In genomic region chr15:64092864-64093626, GRCh38 we compare ENCODE assay signal across 8 cellular contexts. TPM values are rescaled to one million over a fixed set of nuclear protein-coding genes. Genes with fewer than 3 reads are reported as not detected.
DNase-seq lines count a peak whose midpoint lies in the region; ATAC-seq and TF ChIP-seq lines count a peak whose summit lies in the region.

No MANE protein-coding gene starts in this region.

- peaks cover 64% of the 10 kb centered on the region for H3K4me1 Mint-ChIP-seq in activated naive CD8-positive, alpha-beta T cell (ENCODE audit: low read depth)

- 0 out of 2 replicates have a peak, but pooled peaks cover 6% of the 10 kb centered on the region for H4K20me1 ChIP-seq in PC-3 (ENCODE audit: low read length)

- TF ChIP-seq CTCF in PC-3 (conservative IDR thresholded peaks at IDR 0.05; ENCODE audit: low read depth, low read length), result 0 out of 2 replicates have a peak, but pooled peaks have one; percentile 12

- peak overlapping the region; percentile 95 for H3K27ac Mint-ChIP-seq in activated naive CD8-positive, alpha-beta T cell

- H3K27ac ChIP-seq in PC-3 (ENCODE audit: low read length), result peak overlapping the region; percentile 29
- H3K27ac ChIP-seq in rectal smooth muscle tissue (ENCODE audit: low read depth, low read length), result peak overlapping the region; percentile 94

- H3K9ac ChIP-seq in PC-3 (ENCODE audit: low read length) (peak overlapping the region; percentile 89), rectal smooth muscle tissue (ENCODE audit: low read length) (peak overlapping the region; percentile 47)

- DNase-seq in NCI-H1417 (lab: John Stamatoyannopoulos, UW) (peak in 2 of 3 experiments; percentile 12 to 85), NCI-H1417 treated with DMSO at 0.1 percent for 48 hours (lab: John Stamatoyannopoulos, UW) (no peak), PC-3 (peak; percentile 12), left cardiac atrium (peak; percentile 58)

- H3K36me3 ChIP-seq in PC-3 (ENCODE audit: low read depth, low read length) (peaks cover 5% of the 10 kb centered on the region), rectal smooth muscle tissue (ENCODE audit: control insufficient read depth, insufficient read depth, low read length) (peaks cover 2% of the 10 kb centered on the region)

- H3K9me3 ChIP-seq in PC-3 (ENCODE audit: low read length), result no peaks in the 10 kb centered on the region

- no peaks in the 10 kb centered on the region for H3F3A ChIP-seq in PC-3 (ENCODE audit: low read length, unreplicated experiment)

- peaks cover 71% of the 10 kb centered on the region for H3K79me2 ChIP-seq in PC-3 (ENCODE audit: low read length)

- H3K4me1 ChIP-seq in PC-3 (ENCODE audit: insufficient read depth, low read length), result peaks cover 28% of the 10 kb centered on the region
- peaks cover 15% of the 10 kb centered on the region for H3K4me1 ChIP-seq in rectal smooth muscle tissue (ENCODE audit: control insufficient read depth, insufficient read depth, low read length)

- CTCF ChIA-PET in PC-3 (lab: Charles Lee), result interaction anchor here (0.7 kb wide), 1 partner anchor 60 kb away, joined by 3 read pairs; no protein-coding TSS in a partner anchor

- no peaks in the 10 kb centered on the region for H3K27me3 ChIP-seq in PC-3 (ENCODE audit: low read length)
- H3K27me3 ChIP-seq in rectal smooth muscle tissue (ENCODE audit: control insufficient read depth, insufficient read depth, low read length), result no peaks in the 10 kb centered on the region

- peak overlapping the region; percentile 98 for H3K4me3 Mint-ChIP-seq in activated naive CD8-positive, alpha-beta T cell

- H3K9me3 Mint-ChIP-seq in activated naive CD8-positive, alpha-beta T cell (ENCODE audit: low read depth), result no peaks in the 10 kb centered on the region

- peaks cover under 1% of the 10 kb centered on the region for H3K36me3 Mint-ChIP-seq in activated naive CD8-positive, alpha-beta T cell

- peak overlapping the region; percentile 96 for H3K4me2 ChIP-seq in PC-3 (ENCODE audit: low read length)

- BruUV-seq in PC-3 (replicated peaks; lab: Mats Ljungman, UMichigan), result TSS peak; percentile 47

- peak overlapping the region; percentile 88 for H2AFZ ChIP-seq in PC-3 (ENCODE audit: low read length)

- H3K4me3 ChIP-seq in PC-3 (ENCODE audit: low read length) (peak overlapping the region; percentile 90), rectal smooth muscle tissue (ENCODE audit: low read length) (peak overlapping the region; percentile 85)

- no peaks in the 10 kb centered on the region for H3K27me3 Mint-ChIP-seq in activated naive CD8-positive, alpha-beta T cell

- H3K9me2 ChIP-seq in PC-3 (replicated peaks; ENCODE audit: low read length), result no peaks in the 10 kb centered on the region

- POLR2A ChIA-PET in PC-3 (lab: Charles Lee; ENCODE audit: unreplicated experiment), result interaction anchor here (0.5 to 0.6 kb wide), 4 partner anchors 87 to 1802 kb away, joined by 3 to 10 read pairs (median 4); no protein-coding TSS in a partner anchor

- intact Hi-C loops in PC-3 (cut with micrococcal nuclease) (loop anchor here (2.0 kb wide), 1 partner anchor 20 kb away; no protein-coding TSS in a partner anchor), left cardiac atrium (cut with DNase I) (loop anchor here in 1 of 2 donors (10.0 kb wide), 1 partner anchor 62 kb away; the partner anchor contains the start of gene SNX22)

- ATAC-seq in HG03159 (IDR thresholded peaks at IDR 0.05; ENCODE audit: unreplicated experiment), result peak; percentile 17
- ATAC-seq in PC-3, result peak; percentile 8; the same call in 1 of the 2 replicates
- ATAC-seq in left cardiac atrium, result peak; percentile 12 to 20
- no peak for ATAC-seq in GM21717 (IDR thresholded peaks at IDR 0.05; ENCODE audit: unreplicated experiment)

RNA-seq across cellular contexts. Expression of gene CIAO2A, which starts 0.6 kb away (rescaled TPM):
- total RNA-seq in PC-3 (2014; rRNA removed) (83.7 and 92.4 TPM in 2 replicates), left cardiac atrium (10 to 100 TPM; 49.1 to 55.2 TPM)

RNA-seq across cellular contexts. Expression of gene SNX1, which starts 2.7 kb away (rescaled TPM):
- total RNA-seq in PC-3 (2014; rRNA removed) (24.3 and 62.3 TPM in 2 replicates), left cardiac atrium (100 to 1,000 TPM in 1 of 2 donors, 10 to 100 TPM in 1; 92.7 to 108 TPM)

RNA-seq across cellular contexts. Expression of gene DAPK2, which starts 46.8 kb away (rescaled TPM):
- total RNA-seq in PC-3 (2014; rRNA removed) (1.4 and 5.2 TPM in 2 replicates), left cardiac atrium (10 to 100 TPM; 72.5 to 94.9 TPM)

RNA-seq across cellular contexts. Expression of gene SNX22, which starts 58.5 kb away (rescaled TPM):
- total RNA-seq in PC-3 (2014; rRNA removed) (0.77 TPM in 1 of 2 replicates, not detected in the other), left cardiac atrium (10 to 100 TPM; 28.9 to 29.8 TPM)

Comparison
In these comparisons a context has a peak if more than half of its experiments do, and no peak if none do; other contexts are left out.
1. RNA of gene DAPK2, which starts 46.8 kb away (total RNA-seq): 72.5 to 94.9 TPM in left cardiac atrium; 1.4 to 5.2 TPM in PC-3; every median in the first group is over 10 times any median in the second.